18 cellular contexts compared by ENCODE assay signal in the genomic region with DNA sequence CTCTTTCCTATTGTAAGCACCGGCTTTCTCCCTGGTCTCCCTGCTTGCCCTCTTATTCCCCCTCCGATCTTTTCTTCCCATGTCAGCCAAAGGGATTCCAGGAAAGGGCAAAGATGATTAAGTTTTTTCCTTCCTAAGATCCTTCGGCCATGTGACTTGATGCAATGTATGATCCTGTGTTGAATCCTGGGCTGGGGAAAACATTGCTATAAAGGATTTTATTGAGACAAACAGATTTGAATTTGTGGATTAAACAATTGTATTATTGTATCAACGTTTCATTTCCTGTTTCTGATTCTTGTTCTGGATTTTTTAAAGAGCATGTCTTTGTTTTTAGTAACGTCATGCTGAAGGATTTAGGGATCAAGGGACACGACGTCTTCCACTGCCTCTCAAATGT. TPM values are rescaled to one million over a fixed set of nuclear protein-coding genes. Genes with fewer than 3 reads are reported as not detected.
DNase-seq lines count a peak whose midpoint lies in the region; ATAC-seq and TF ChIP-seq lines count a peak whose summit lies in the region.
"Had no signal": no experiment of that assay in that cellular context is flagged by ENCODE, and none has a peak within 500 bp of the region (broad histone marks: within the 10 kb centered on the region; RNA-seq: fewer than 3 reads in every experiment).

No MANE protein-coding gene starts in this region.

- H3K27ac ChIP-seq in DOHH2 (ENCODE audit: low read depth, low read length) (no peak overlapping the region), esophagus squamous epithelium (peak overlapping the region; percentile 4 to 60 (median 40)), stomach smooth muscle (ENCODE audit: low read length) (peak overlapping the region; percentile 2), RWPE1 (no peak overlapping the region)
- H3K27ac ChIP-seq: BLaER1 treated with 17β-estradiol and CSF1 and Interleukin-3, amounts not matched to agents 10 nM and 100 nM; GM23248; HL-60 had no signal

- WGBS in esophagus squamous epithelium, 2 donors, result 33 to 34% methylated on average over 7 of the region's 7 CpGs

- intact Hi-C loops in esophagus squamous epithelium (cut with DNase I), result no loop called here

- no peak overlapping the region for H3K27ac Mint-ChIP-seq in osteocyte (ENCODE audit: unreplicated experiment)
- H3K27ac Mint-ChIP-seq: CD4-positive, alpha-beta T cell had no signal

- no peak overlapping the region for H3K9ac ChIP-seq in stomach smooth muscle (ENCODE audit: low read length in 2 of 2)
- H3K9ac ChIP-seq: BLaER1 treated with 17β-estradiol and CSF1 and Interleukin-3, amounts not matched to agents 10 nM and 100 nM; GM23248 had no signal

- TF ChIP-seq CTCF in DOHH2 (IDR thresholded peaks at IDR 0.05; ENCODE audit: low read depth, low read length, poor library complexity, severe bottlenecking), result no peak
- no peak for TF ChIP-seq CTCF in esophagus squamous epithelium (IDR thresholded peaks at IDR 0.05)
- TF ChIP-seq CTCF in RWPE1 (conservative IDR thresholded peaks at IDR 0.05; ENCODE audit: low read depth), result no peak
- no peak for TF ChIP-seq CTCF in osteocyte (IDR thresholded peaks at IDR 0.05)

- in situ Hi-C loops in SK-MEL-5 (cut with HindIII; ENCODE audit: low pct_unique_long_range_greater_than_20kb, low sequenced_read_pairs), result no loop called here

- H3K4me3 ChIP-seq in DOHH2 (ENCODE audit: low read length) (no peak overlapping the region), esophagus squamous epithelium (no peak overlapping the region), stomach smooth muscle (ENCODE audit: low read length in 2 of 2) (no peak overlapping the region)
- H3K4me3 ChIP-seq: BLaER1 treated with 17β-estradiol and CSF1 and Interleukin-3, amounts not matched to agents 10 nM and 100 nM; GM23248 had no signal

- no peak overlapping the region for H3K4me3 Mint-ChIP-seq in osteocyte (ENCODE audit: unreplicated experiment)
- H3K4me3 Mint-ChIP-seq: CD4-positive, alpha-beta T cell had no signal

- H3K36me3 ChIP-seq in DOHH2 (ENCODE audit: control insufficient read depth, low read length) (no peaks in the 10 kb centered on the region), esophagus squamous epithelium (no peaks in the 10 kb centered on the region), stomach smooth muscle (ENCODE audit: control insufficient read depth in 2 of 2, insufficient read depth in 2 of 2, low read length in 2 of 2) (no peaks in the 10 kb centered on the region)
- H3K36me3 ChIP-seq: BLaER1 treated with 17β-estradiol and CSF1 and Interleukin-3, amounts not matched to agents 10 nM and 100 nM had no signal

- peaks cover 5% of the 10 kb centered on the region for H3K9me3 Mint-ChIP-seq in osteocyte (ENCODE audit: unreplicated experiment)
- H3K9me3 Mint-ChIP-seq: CD4-positive, alpha-beta T cell had no signal

- DNase-seq in SK-MEL-5 (ENCODE audit: low read depth, low spot score) (peak; percentile 98), esophagus squamous epithelium (lab: John Stamatoyannopoulos, UW) (no peak), RWPE1 (ENCODE audit: low spot score) (no peak), putamen (ENCODE audit: low spot score) (no peak), osteocyte (ENCODE audit: extremely low spot score, unreplicated experiment) (no peak)
- DNase-seq: ACHN; CD4-positive, alpha-beta T cell; DMS153; DMS79 treated with DMSO at 0.1 percent for 48 hours; GDM1; GM23248; H7 had no signal

- H3K79me2 ChIP-seq in DOHH2 (ENCODE audit: control insufficient read depth, low read length), result no peaks in the 10 kb centered on the region

- POLR2A ChIA-PET in RWPE1 (lab: Yijun Ruan, JAX; ENCODE audit: low non-redundant PET), result no interaction called here

- peaks cover 6% of the 10 kb centered on the region; the same call in 1 of the 2 replicates for H3K9me3 ChIP-seq in DOHH2 (ENCODE audit: control insufficient read depth, insufficient read depth, low read length)
- H3K9me3 ChIP-seq in esophagus squamous epithelium, result peaks cover 0 to 11% (median 8%) of the 10 kb centered on the region in 3 donors
- H3K9me3 ChIP-seq in stomach smooth muscle (ENCODE audit: control insufficient read depth in 2 of 2, low read length in 2 of 2), result peaks cover 6 to 7% of the 10 kb centered on the region in 2 donors

- no peaks in the 10 kb centered on the region for H3K9me2 ChIP-seq in DOHH2 (replicated peaks; ENCODE audit: control insufficient read depth, low read length)

- H3K4me2 ChIP-seq in DOHH2 (ENCODE audit: low read length), result peak overlapping the region; percentile 25
- H3K4me2 ChIP-seq: BLaER1 treated with 17β-estradiol and CSF1 and Interleukin-3, amounts not matched to agents 10 nM and 100 nM had no signal

- no peaks in the 10 kb centered on the region for H3K27me3 Mint-ChIP-seq in osteocyte (ENCODE audit: unreplicated experiment)
- H3K27me3 Mint-ChIP-seq: CD4-positive, alpha-beta T cell had no signal

- no peaks in the 10 kb centered on the region for H4K20me1 ChIP-seq in DOHH2 (ENCODE audit: control insufficient read depth, insufficient read depth, low read depth, low read length)
- H4K20me1 ChIP-seq: BLaER1 treated with 17β-estradiol and CSF1 and Interleukin-3, amounts not matched to agents 10 nM and 100 nM had no signal

- H3K4me1 ChIP-seq in DOHH2 (ENCODE audit: control insufficient read depth, low read length) (peaks cover 10% of the 10 kb centered on the region), esophagus squamous epithelium (peaks cover 0 to 6% (median 0%) of the 10 kb centered on the region in 3 donors), stomach smooth muscle (ENCODE audit: control insufficient read depth, insufficient read depth, low read length) (no peaks in the 10 kb centered on the region)

- no peak for TF ChIP-seq POLR2A in esophagus squamous epithelium (IDR thresholded peaks at IDR 0.05)

- H3K36me3 Mint-ChIP-seq in osteocyte (ENCODE audit: unreplicated experiment), result no peaks in the 10 kb centered on the region

- H3K27me3 ChIP-seq in DOHH2 (ENCODE audit: control insufficient read depth, low read length) (no peaks in the 10 kb centered on the region), esophagus squamous epithelium (no peaks in the 10 kb centered on the region), stomach smooth muscle (ENCODE audit: control insufficient read depth in 1 of 2, insufficient read depth in 2 of 2, low read length in 2 of 2) (no peaks in the 10 kb centered on the region)
- H3K27me3 ChIP-seq: BLaER1 treated with 17β-estradiol and CSF1 and Interleukin-3, amounts not matched to agents 10 nM and 100 nM had no signal

- no peaks in the 10 kb centered on the region for H3K4me1 Mint-ChIP-seq in osteocyte (ENCODE audit: unreplicated experiment)

- H3F3A ChIP-seq in DOHH2 (ENCODE audit: control insufficient read depth, insufficient read depth), result no peaks in the 10 kb centered on the region

- CTCF ChIA-PET in RWPE1 (lab: Yijun Ruan, JAX), result interaction anchor here (0.6 kb wide), 1 partner anchor 1753 kb away, joined by 3 read pairs; no protein-coding TSS in a partner anchor

- no peak for ATAC-seq in GM18867 (IDR thresholded peaks at IDR 0.05; ENCODE audit: unreplicated experiment)

RNA-seq across cellular contexts. Expression of gene ZNF541, which starts 16.9 kb away (rescaled TPM):
- total RNA-seq in SK-MEL-5 (2014; rRNA removed; shearing (Covaris generic)), result not detected in 2 replicates
- 0.45 TPM in 1 of 2 replicates, not detected in the other for polyA plus RNA-seq in SK-MEL-5 (2015; cell fraction: cytosol; rRNA removed)
- not detected in 2 replicates for polyA plus RNA-seq in SK-MEL-5 (2015; cell fraction: nucleus; rRNA removed)
- under 1 TPM in 1 of 4 donors, not detected in 3; 0.04 TPM for total RNA-seq in esophagus squamous epithelium
- not detected in 2 replicates for total RNA-seq in osteocyte
- total RNA-seq: A172, GM23248, H7 had no signal

RNA-seq across cellular contexts. Expression of gene BICRA, which starts 19.1 kb away (rescaled TPM):
- 2.2 and 3.8 TPM in 2 replicates for total RNA-seq in SK-MEL-5 (2014; rRNA removed; shearing (Covaris generic))
- polyA plus RNA-seq in SK-MEL-5 (2015; cell fraction: cytosol; rRNA removed), result 17.6 and 24.6 TPM in 2 replicates
- 10.9 and 16.5 TPM in 2 replicates for polyA plus RNA-seq in SK-MEL-5 (2015; cell fraction: nucleus; rRNA removed)
- 10 to 100 TPM in 1 of 4 donors, 1 to 10 TPM in 3; 1.1 to 17.5 (median 7.0) TPM for total RNA-seq in esophagus squamous epithelium
- total RNA-seq in osteocyte, result 17.1 and 20.4 TPM in 2 replicates
- total RNA-seq: A172 had no signal

Comparison
In these comparisons a context has a peak if more than half of its experiments do, and no peak if none do; other contexts are left out.
1. H3K27ac ChIP-seq: peak in esophagus squamous epithelium (4 of 4) and stomach smooth muscle (single experiment); none in DOHH2 (single experiment) and RWPE1 (single experiment).